8 cellular contexts compared by ENCODE assay signal in genomic region chr1:112674440-112674985, GRCh38. TPM values are rescaled to one million over a fixed set of nuclear protein-coding genes. Genes with fewer than 3 reads are reported as not detected.
DNase-seq lines count a peak whose midpoint lies in the region; ATAC-seq and TF ChIP-seq lines count a peak whose summit lies in the region.

A gene with protein sequence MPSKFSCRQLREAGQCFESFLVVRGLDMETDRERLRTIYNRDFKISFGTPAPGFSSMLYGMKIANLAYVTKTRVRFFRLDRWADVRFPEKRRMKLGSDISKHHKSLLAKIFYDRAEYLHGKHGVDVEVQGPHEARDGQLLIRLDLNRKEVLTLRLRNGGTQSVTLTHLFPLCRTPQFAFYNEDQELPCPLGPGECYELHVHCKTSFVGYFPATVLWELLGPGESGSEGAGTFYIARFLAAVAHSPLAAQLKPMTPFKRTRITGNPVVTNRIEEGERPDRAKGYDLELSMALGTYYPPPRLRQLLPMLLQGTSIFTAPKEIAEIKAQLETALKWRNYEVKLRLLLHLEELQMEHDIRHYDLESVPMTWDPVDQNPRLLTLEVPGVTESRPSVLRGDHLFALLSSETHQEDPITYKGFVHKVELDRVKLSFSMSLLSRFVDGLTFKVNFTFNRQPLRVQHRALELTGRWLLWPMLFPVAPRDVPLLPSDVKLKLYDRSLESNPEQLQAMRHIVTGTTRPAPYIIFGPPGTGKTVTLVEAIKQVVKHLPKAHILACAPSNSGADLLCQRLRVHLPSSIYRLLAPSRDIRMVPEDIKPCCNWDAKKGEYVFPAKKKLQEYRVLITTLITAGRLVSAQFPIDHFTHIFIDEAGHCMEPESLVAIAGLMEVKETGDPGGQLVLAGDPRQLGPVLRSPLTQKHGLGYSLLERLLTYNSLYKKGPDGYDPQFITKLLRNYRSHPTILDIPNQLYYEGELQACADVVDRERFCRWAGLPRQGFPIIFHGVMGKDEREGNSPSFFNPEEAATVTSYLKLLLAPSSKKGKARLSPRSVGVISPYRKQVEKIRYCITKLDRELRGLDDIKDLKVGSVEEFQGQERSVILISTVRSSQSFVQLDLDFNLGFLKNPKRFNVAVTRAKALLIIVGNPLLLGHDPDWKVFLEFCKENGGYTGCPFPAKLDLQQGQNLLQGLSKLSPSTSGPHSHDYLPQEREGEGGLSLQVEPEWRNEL (plus strand): TSS chr1:112674659. CDS start chr1:112674913, 254 bp downstream.

- H3K27me3 Mint-ChIP-seq in T-cell (no peaks in the 10 kb centered on the region), progenitor cell of endocrine pancreas (no peaks in the 10 kb centered on the region)

- H3K27ac Mint-ChIP-seq in T-cell (peak within 1 kb of the TSS; percentile 92 to 95), progenitor cell of endocrine pancreas (peak within 1 kb of the TSS; percentile 99)

- H3K4me3 ChIP-seq in HCT116 (replicated peaks in 1 of 2; ENCODE audit: low read depth in 1 of 2, low read length in 2 of 2) (peak within 1 kb of the TSS; percentile 71 to 72), vagina (peak within 1 kb of the TSS; percentile 69 to 75)

- H3K36me3 Mint-ChIP-seq in T-cell (peaks cover 29% of the 10 kb centered on the region), progenitor cell of endocrine pancreas (ENCODE audit: insufficient read depth) (peaks cover 20% of the 10 kb centered on the region)

- RAD21 ChIA-PET in HCT116 (lab: Charles Lee; ENCODE audit: low non-redundant PET in 1 of 2, low total read pairs in 2 of 2, uncharacterized antibody in 2 of 2, unreplicated experiment in 2 of 2), result interaction anchor here in 1 of 2 experiments (1.2 kb wide), 1 partner anchor 42 kb away, joined by 3 read pairs; no protein-coding TSS in a partner anchor

- no peaks in the 10 kb centered on the region for H4K20me1 ChIP-seq in HCT116 (ENCODE audit: insufficient read depth)

- H3K9me2 ChIP-seq in HCT116 (ENCODE audit: insufficient read depth), result no peaks in the 10 kb centered on the region

- ATAC-seq in HCT116 (peak; percentile 79), T-cell (replicated peaks in 1 of 4) (peak; percentile 67 to 71 (median 68)), left cardiac atrium (peak; percentile 64 to 77)

- CTCF ChIA-PET in HCT116 (lab: Charles Lee) (interaction anchor here (0.9 to 1.5 kb wide), 3 partner anchors 31 to 283 kb away, joined by 4 to 5 read pairs (median 5); no protein-coding TSS in a partner anchor), T-cell (lab: Charles Lee) (interaction anchor here (0.6 to 2.2 kb wide), 9 partner anchors 9 to 1231 kb away, joined by 3 to 8 read pairs (median 5); partner anchors contain the start of genes PPM1J (in 2 of the 2) and LRIG2 (in 1 of the 2))

- H3K4me3 Mint-ChIP-seq in T-cell (peak within 1 kb of the TSS; percentile 96), progenitor cell of endocrine pancreas (ENCODE audit: low read depth) (peak within 1 kb of the TSS; percentile 95)

- peaks cover 6 to 7% of the 10 kb centered on the region in 2 experiments; a peak in 2 of 4 replicates for H3K36me3 ChIP-seq in HCT116 (ENCODE audit: control insufficient read depth in 1 of 2, insufficient read depth in 2 of 2, low read length in 2 of 2)
- peaks cover 0 to 5% of the 10 kb centered on the region in 2 donors for H3K36me3 ChIP-seq in vagina

- H3K9me3 ChIP-seq in HCT116 (ENCODE audit: control insufficient read depth in 1 of 2, insufficient read depth in 1 of 2, low read depth in 1 of 2, low read length in 2 of 2) (no peaks in the 10 kb centered on the region), vagina (no peaks in the 10 kb centered on the region)

- H3K27me3 ChIP-seq in HCT116 (ENCODE audit: insufficient read depth, low read length) (no peaks in the 10 kb centered on the region), vagina (no peaks in the 10 kb centered on the region)

- POLR2A ChIA-PET in HCT116 (lab: Charles Lee), result interaction anchor here (0.8 to 2.4 kb wide), 6 partner anchors 13 to 283 kb away, joined by 3 to 9 read pairs (median 4); no protein-coding TSS in a partner anchor
- POLR2A ChIA-PET in T-cell (lab: Charles Lee), result interaction anchor here (0.7 to 1.8 kb wide), 6 partner anchors 9 to 173 kb away, joined by 3 to 7 read pairs (median 4); partner anchors contain the start of gene ST7L (in 1 of the 2)

- TF ChIP-seq POLR2A in HCT116 (IDR thresholded peaks at IDR 0.05; ENCODE audit: borderline replicate concordance, extremely low read depth, insufficient read depth, insufficient read length), result no peak
- no peak for TF ChIP-seq POLR2A in vagina (IDR thresholded peaks at IDR 0.05)

- TF ChIP-seq RAD21 in HCT116 (IDR thresholded peaks at IDR 0.05; ENCODE audit: low read depth), result no peak

- H3K27ac ChIP-seq in HCT116 (ENCODE audit: low read depth, low read length), result peak within 1 kb of the TSS; percentile 88
- peak within 1 kb of the TSS; percentile 93 for H3K27ac ChIP-seq in vagina

- H3K4me1 Mint-ChIP-seq in T-cell, result peaks cover 47 to 59% (median 54%) of the 10 kb centered on the region in 3 donors
- peaks cover 18% of the 10 kb centered on the region for H3K4me1 Mint-ChIP-seq in progenitor cell of endocrine pancreas (ENCODE audit: low read depth)

- DNase-seq in EL (peak; percentile 83), HCT116 (ENCODE audit: low read depth, low spot score) (peak; percentile 59), MV-4-11 (lab: John Stamatoyannopoulos, UW) (peak; percentile 39), T-cell (peak; percentile 25 to 64 (median 46)), amniotic stem cell (lab: John Stamatoyannopoulos, UW) (peak; percentile 49), left cardiac atrium (peak; percentile 83), progenitor cell of endocrine pancreas (ENCODE audit: low spot score, unreplicated experiment) (peak; percentile 42), vagina (ENCODE audit: extremely low spot score in 2 of 2) (peak in 1 of 2 donors; percentile 88)

- H3K79me2 ChIP-seq in HCT116 (ENCODE audit: insufficient read depth, low read length), result peaks cover 27% of the 10 kb centered on the region

- intact Hi-C loops in HCT116 (cut with micrococcal nuclease), result loop anchor here (2.0 kb wide), 1 partner anchor 30 kb away; no protein-coding TSS in a partner anchor
- intact Hi-C loops in left cardiac atrium (cut with DNase I), result loop anchor here in 1 of 2 donors (2.0 kb wide), 1 partner anchor 30 kb away; no protein-coding TSS in a partner anchor
- intact Hi-C loops in vagina (cut with DNase I), result loop anchor here (5.0 kb wide), 1 partner anchor 38 kb away; no protein-coding TSS in a partner anchor

- no TSS peak for BruUV-seq in HCT116 (replicated peaks; lab: Mats Ljungman, UMichigan)

- TF ChIP-seq CTCF in HCT116 (IDR thresholded peaks at IDR 0.05 in 2 of 3, conservative IDR thresholded peaks at IDR 0.05 in 1 of 3; ENCODE audit: borderline replicate concordance in 1 of 3, insufficient read depth in 1 of 3, low read depth in 2 of 3, low read length in 2 of 3), result no peak
- TF ChIP-seq CTCF in progenitor cell of endocrine pancreas (IDR thresholded peaks at IDR 0.05; ENCODE audit: unreplicated experiment), result no peak
- TF ChIP-seq CTCF in vagina (IDR thresholded peaks at IDR 0.05), result no peak

- peak within 1 kb of the TSS; percentile 88 for H3K9ac ChIP-seq in HCT116 (ENCODE audit: low read length)

- no peak within 1 kb of the TSS for H2AFZ ChIP-seq in HCT116 (ENCODE audit: low read depth, low read length, poor library complexity, severe bottlenecking)

- H3K4me2 ChIP-seq in HCT116 (ENCODE audit: low read length), result peak within 1 kb of the TSS; percentile 88

- H3K4me1 ChIP-seq in HCT116 (ENCODE audit: control insufficient read depth in 1 of 2, insufficient read depth in 2 of 2, low read length in 2 of 2) (peaks cover 4 to 29% of the 10 kb centered on the region in 2 experiments; a peak in 3 of 4 replicates), vagina (peaks cover 30% of the 10 kb centered on the region)

- no peaks in the 10 kb centered on the region for H3K9me3 Mint-ChIP-seq in T-cell
- H3K9me3 Mint-ChIP-seq in progenitor cell of endocrine pancreas (ENCODE audit: low read depth), result no peaks in the 10 kb centered on the region

TF ChIP-seq in HCT116, 20 proteins besides CTCF, POLR2A, EP300 and RAD21 (continues in another document):
- TF ChIP-seq ZBTB33 (IDR thresholded peaks at IDR 0.05; ENCODE audit: extremely low read depth, insufficient replicate concordance, low read length) (no peak), EZH2 (IDR thresholded peaks at IDR 0.05) (no peak), SRF (IDR thresholded peaks at IDR 0.05; ENCODE audit: low read depth) (no peak), POLR2AphosphoS5 (IDR thresholded peaks at IDR 0.05; ENCODE audit: low read depth, low read length) (peak; percentile 65), SIN3A (IDR thresholded peaks at IDR 0.05; ENCODE audit: low read depth) (peak; percentile 4; the same call in 1 of the 2 replicates), ELF1 (IDR thresholded peaks at IDR 0.05; ENCODE audit: borderline replicate concordance, low read depth) (no peak), CBX3 (IDR thresholded peaks at IDR 0.05; ENCODE audit: low read depth) (0 out of 2 replicates have a peak, but pooled peaks have one; percentile 11), ZFX (IDR thresholded peaks at IDR 0.05) (peak; percentile 96; the same call in 1 of the 2 replicates), EGR1 (IDR thresholded peaks at IDR 0.05; ENCODE audit: low read depth) (no peak), SP1 (IDR thresholded peaks at IDR 0.05; ENCODE audit: low read depth) (no peak), TCF7L2 (IDR thresholded peaks at IDR 0.05; ENCODE audit: borderline replicate concordance, extremely low read depth, insufficient read depth, insufficient read length) (no peak)
- TF ChIP-seq, protein P1, sequence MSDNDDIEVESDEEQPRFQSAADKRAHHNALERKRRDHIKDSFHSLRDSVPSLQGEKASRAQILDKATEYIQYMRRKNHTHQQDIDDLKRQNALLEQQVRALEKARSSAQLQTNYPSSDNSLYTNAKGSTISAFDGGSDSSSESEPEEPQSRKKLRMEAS (IDR thresholded peaks at IDR 0.05), result peak; percentile 63

RNA-seq across cellular contexts. Expression of the gene that starts here (rescaled TPM):
- total RNA-seq in HCT116 (2021; ENCODE audit: unreplicated experiment) (109 TPM), T-cell (100 to 1,000 TPM in 1 of 5 donors, 10 to 100 TPM in 4; 71.0 to 103 (median 86.1) TPM), left cardiac atrium (10 to 100 TPM; 15.9 to 20.3 TPM), progenitor cell of endocrine pancreas (128 and 137 TPM in 2 replicates), vagina (53.0 TPM)
- 111 and 121 TPM in 2 replicates for polyA plus RNA-seq in HCT116 (2012)
